8 cellular contexts compared by ENCODE assay signal in genomic region chr19:1252221-1252817, GRCh38. TPM values are rescaled to one million over a fixed set of nuclear protein-coding genes. Genes with fewer than 3 reads are reported as not detected.
DNase-seq lines count a peak whose midpoint lies in the region; ATAC-seq lines count a peak whose summit lies in the region.

No MANE protein-coding gene starts in this region.

- H3K27ac ChIP-seq in thymus (ENCODE audit: low read depth), result peak overlapping the region; percentile 97

- WGBS in thymus, result 2% methylated on average over 30 of the region's 30 CpGs

- H3K36me3 ChIP-seq in thymus (ENCODE audit: control insufficient read depth, insufficient read depth), result peaks cover 41% of the 10 kb centered on the region

- DNase-seq in Caki2 (ENCODE audit: low read depth) (peak; percentile 92), MV-4-11 (lab: John Stamatoyannopoulos, UW) (peak; percentile 90), fibroblast of gingiva (ENCODE audit: low read depth) (peak; percentile 99), myocyte (ENCODE audit: low read depth) (peak; percentile 89), middle frontal gyrus (ENCODE audit: extremely low spot score, low spot score) (no peak)
- DNase-seq in activated T-cell treated with anti-CD3 and anti-CD28 coated beads, Interleukin-2, amount 50 U/mL, for 4 hours, result peak; percentile 50

- H3K27me3 Mint-ChIP-seq in activated T-cell treated with anti-CD3 and anti-CD28 coated beads, Interleukin-2, amount 50 U/mL, for 4 hours (ENCODE audit: low read depth), result no peaks in the 10 kb centered on the region

- H3K4me1 Mint-ChIP-seq in activated T-cell treated with anti-CD3 and anti-CD28 coated beads, Interleukin-2, amount 50 U/mL, for 4 hours (ENCODE audit: low read depth), result peaks cover 21% of the 10 kb centered on the region

- in situ Hi-C loops in Caki2 (cut with HindIII; ENCODE audit: low pct_unique_long_range_greater_than_20kb, low sequenced_read_pairs), result no loop called here

- H3K9me3 ChIP-seq in thymus (ENCODE audit: control insufficient read depth), result no peaks in the 10 kb centered on the region

- H3K27me3 ChIP-seq in thymus (ENCODE audit: control insufficient read depth, insufficient read depth), result no peaks in the 10 kb centered on the region

- peak overlapping the region; percentile 90 for H3K4me3 Mint-ChIP-seq in activated T-cell treated with anti-CD3 and anti-CD28 coated beads, Interleukin-2, amount 50 U/mL, for 4 hours

- H3K36me3 Mint-ChIP-seq in activated T-cell treated with anti-CD3 and anti-CD28 coated beads, Interleukin-2, amount 50 U/mL, for 4 hours (ENCODE audit: insufficient read depth), result peaks cover 15% of the 10 kb centered on the region

- peaks cover 14% of the 10 kb centered on the region for H3K4me1 ChIP-seq in thymus (ENCODE audit: control insufficient read depth, insufficient read depth, low read length)

- ATAC-seq in activated T-cell treated with anti-CD3 and anti-CD28 coated beads, Interleukin-2, amount 50 U/mL, for 4 hours, result no peak
- ATAC-seq in GM21723 (IDR thresholded peaks at IDR 0.05; ENCODE audit: unreplicated experiment), result no peak

- H3K9me3 Mint-ChIP-seq in activated T-cell treated with anti-CD3 and anti-CD28 coated beads, Interleukin-2, amount 50 U/mL, for 4 hours, result no peaks in the 10 kb centered on the region

- peak overlapping the region; percentile 99 for H3K4me3 ChIP-seq in thymus (ENCODE audit: low read length)

RNA-seq across cellular contexts. Expression of gene MIDN, which starts 3.9 kb away (rescaled TPM):
- 5.8 and 7.6 TPM in 2 replicates for total RNA-seq in Caki2 (2014; rRNA removed; shearing (Covaris generic); ENCODE audit: low replicate concordance)
- total RNA-seq in activated T-cell treated with anti-CD3 and anti-CD28 coated beads, Interleukin-2, amount 50 U/mL, for 4 hours, result 10 to 100 TPM; 63.2 to 70.0 (median 68.7) TPM
- 17.2 and 30.6 TPM in 2 replicates for total RNA-seq in myocyte
- polyA plus RNA-seq in myocyte (2012), result 31.9 TPM
- 55.1 TPM for polyA plus RNA-seq in thymus

RNA-seq across cellular contexts. Expression of gene ATP5F1D, which starts 10.8 kb away (rescaled TPM):
- 17.9 and 24.9 TPM in 2 replicates for total RNA-seq in Caki2 (2014; rRNA removed; shearing (Covaris generic); ENCODE audit: low replicate concordance)
- 100 to 1,000 TPM; 259 to 434 (median 312) TPM for total RNA-seq in activated T-cell treated with anti-CD3 and anti-CD28 coated beads, Interleukin-2, amount 50 U/mL, for 4 hours
- 46.5 and 61.9 TPM in 2 replicates for total RNA-seq in myocyte
- polyA plus RNA-seq in myocyte (2012), result 193 TPM
- 150 TPM for polyA plus RNA-seq in thymus

RNA-seq across cellular contexts. Expression of gene CBARP, which starts 14.5 kb away (rescaled TPM):
- total RNA-seq in Caki2 (2014; rRNA removed; shearing (Covaris generic); ENCODE audit: low replicate concordance), result 0.24 and 1.9 TPM in 2 replicates
- total RNA-seq in activated T-cell treated with anti-CD3 and anti-CD28 coated beads, Interleukin-2, amount 50 U/mL, for 4 hours, result 1 to 10 TPM in 2 of 3 donors, under 1 TPM in 1; 0.63 to 1.4 (median 1.1) TPM
- total RNA-seq in myocyte, result 4.0 and 4.8 TPM in 2 replicates
- 3.2 TPM for polyA plus RNA-seq in myocyte (2012)
- 0.37 TPM for polyA plus RNA-seq in thymus

RNA-seq across cellular contexts. Expression of gene CIRBP, which starts 16.8 kb away (rescaled TPM):
- total RNA-seq in Caki2 (2014; rRNA removed; shearing (Covaris generic); ENCODE audit: low replicate concordance), result 51.1 and 84.1 TPM in 2 replicates
- total RNA-seq in activated T-cell treated with anti-CD3 and anti-CD28 coated beads, Interleukin-2, amount 50 U/mL, for 4 hours, result 100 to 1,000 TPM; 269 to 294 (median 285) TPM
- 441 and 497 TPM in 2 replicates for total RNA-seq in myocyte
- 414 TPM for polyA plus RNA-seq in myocyte (2012)
- 693 TPM for polyA plus RNA-seq in thymus

RNA-seq across cellular contexts. Expression of gene FAM174C, which starts 23.0 kb away (rescaled TPM):
- total RNA-seq in Caki2 (2014; rRNA removed; shearing (Covaris generic); ENCODE audit: low replicate concordance), result 24.8 and 29.5 TPM in 2 replicates
- 100 to 1,000 TPM; 189 to 199 (median 194) TPM for total RNA-seq in activated T-cell treated with anti-CD3 and anti-CD28 coated beads, Interleukin-2, amount 50 U/mL, for 4 hours
- 33.8 and 55.3 TPM in 2 replicates for total RNA-seq in myocyte
- polyA plus RNA-seq in myocyte (2012), result 66.6 TPM
- 62.2 TPM for polyA plus RNA-seq in thymus
